ENCODE assay signal across 24 cellular contexts in the genomic region with DNA sequence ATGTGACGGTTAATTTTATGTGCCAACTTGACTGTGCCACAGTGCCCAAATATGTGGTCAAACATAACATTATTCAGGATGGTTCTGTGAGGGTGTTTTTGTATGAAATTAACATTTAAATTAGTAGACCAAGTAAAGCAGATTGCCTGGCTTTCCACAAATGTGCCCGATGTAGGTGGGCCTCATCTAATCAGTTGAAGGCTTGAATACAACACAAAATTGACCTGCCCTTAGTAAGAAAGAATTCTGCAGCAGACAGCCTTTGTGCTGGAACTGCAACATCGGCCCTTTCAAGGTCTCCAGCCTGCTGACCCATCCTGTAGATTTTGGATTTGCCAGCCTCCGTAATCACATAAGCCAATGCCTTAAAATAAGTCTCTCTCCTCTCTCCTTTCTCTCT.
DNase-seq lines count a peak whose midpoint lies in the region; ATAC-seq and TF ChIP-seq lines count a peak whose summit lies in the region.
"Had no signal": no experiment of that assay in that cellular context is flagged by ENCODE, and none has a peak within 500 bp of the region (broad histone marks: within the 10 kb centered on the region; RNA-seq: fewer than 3 reads in every experiment).

No MANE protein-coding gene starts in this region.

- no peak overlapping the region for H2AFZ ChIP-seq in smooth muscle cell (ENCODE audit: low read depth)

- H3K9me3 ChIP-seq in HEK293 (ENCODE audit: control insufficient read depth, insufficient read depth, low read depth, low read length): no peaks in the 10 kb centered on the region
- H3K9me3 ChIP-seq in smooth muscle cell (replicated peaks; ENCODE audit: low read depth): no peaks in the 10 kb centered on the region
- H3K9me3 ChIP-seq: BE2C, BLaER1 had no signal

- H3K27me3 Mint-ChIP-seq in WTC11 (ENCODE audit: low read depth) (no peaks in the 10 kb centered on the region), endothelial cell (ENCODE audit: unreplicated experiment) (no peaks in the 10 kb centered on the region)
- H3K27me3 Mint-ChIP-seq: CD4-positive, CD25-positive, alpha-beta regulatory T cell had no signal

- TF ChIP-seq CTCF in HEK293 (tag by site-specific recombination; IDR thresholded peaks at IDR 0.05): no peak
- no peak for TF ChIP-seq CTCF in WTC11 (IDR thresholded peaks at IDR 0.05)
- TF ChIP-seq CTCF in endothelial cell (IDR thresholded peaks at IDR 0.05; ENCODE audit: unreplicated experiment): no peak
- TF ChIP-seq CTCF in smooth muscle cell (IDR thresholded peaks at IDR 0.05; ENCODE audit: borderline replicate concordance, insufficient read depth, poor library complexity, severe bottlenecking): no peak

- H3K9me3 Mint-ChIP-seq in WTC11: 0 out of 2 replicates have a peak, but pooled peaks cover 2% of the 10 kb centered on the region
- no peaks in the 10 kb centered on the region for H3K9me3 Mint-ChIP-seq in endothelial cell (ENCODE audit: unreplicated experiment)

- no peaks in the 10 kb centered on the region for H3K79me2 ChIP-seq in smooth muscle cell (ENCODE audit: low read depth)

- no peak for ATAC-seq in WTC11
- no peak for ATAC-seq in HG03457 (IDR thresholded peaks at IDR 0.05; ENCODE audit: unreplicated experiment)
- ATAC-seq: GM12878 had no signal

- H3K9ac ChIP-seq in smooth muscle cell (ENCODE audit: low read depth): no peak overlapping the region
- H3K9ac ChIP-seq: BLaER1 had no signal

- H3K27ac Mint-ChIP-seq in WTC11 (no peak overlapping the region), endothelial cell (ENCODE audit: unreplicated experiment) (no peak overlapping the region)
- H3K27ac Mint-ChIP-seq: CD14-positive monocyte; CD4-positive, alpha-beta memory T cell; CD4-positive, CD25-positive, alpha-beta regulatory T cell; CD8-positive, alpha-beta memory T cell had no signal

- H3K4me3 Mint-ChIP-seq in WTC11 (no peak overlapping the region), endothelial cell (ENCODE audit: unreplicated experiment) (peak overlapping the region; percentile 78)
- H3K4me3 Mint-ChIP-seq: CD14-positive monocyte; CD4-positive, alpha-beta memory T cell; CD4-positive, CD25-positive, alpha-beta regulatory T cell; CD8-positive, alpha-beta memory T cell had no signal

- H3K36me3 Mint-ChIP-seq in WTC11 (no peaks in the 10 kb centered on the region), endothelial cell (ENCODE audit: low read depth, unreplicated experiment) (peaks cover 4% of the 10 kb centered on the region)
- H3K36me3 Mint-ChIP-seq: CD14-positive monocyte; CD4-positive, alpha-beta memory T cell; CD4-positive, CD25-positive, alpha-beta regulatory T cell; CD8-positive, alpha-beta memory T cell had no signal

- DNase-seq in WTC11 (ENCODE audit: low spot score) (no peak), endothelial cell (ENCODE audit: low spot score) (no peak), smooth muscle cell (lab: John Stamatoyannopoulos, UW; ENCODE audit: unreplicated experiment) (no peak), kidney glomerular epithelial cell (lab: John Stamatoyannopoulos, UW) (no peak)
- DNase-seq: 8988T; ACHN; BE2C; C1 segment of cervical spinal cord; CD4-positive, alpha-beta memory T cell; CD4-positive, CD25-positive, alpha-beta regulatory T cell; CD8-positive, alpha-beta memory T cell; COR-L47; DMS 273 treated with DMSO at 0.1 percent for 48 hours; DMS153; DMS53; DMS79; DND-41; EL; GDM1 had no signal

- H3K36me3 ChIP-seq in HEK293 (ENCODE audit: control insufficient read depth in 2 of 2, insufficient read depth in 1 of 2, low read length in 2 of 2) (no peaks in the 10 kb centered on the region), smooth muscle cell (ENCODE audit: low read depth) (no peaks in the 10 kb centered on the region)
- H3K36me3 ChIP-seq: BE2C, BLaER1 had no signal

- H3K4me3 ChIP-seq in HEK293 (ENCODE audit: low read depth, low read length) (no peak overlapping the region), smooth muscle cell (no peak overlapping the region)
- H3K4me3 ChIP-seq: BLaER1, GM12878 had no signal

- no peaks in the 10 kb centered on the region for H3K27me3 ChIP-seq in smooth muscle cell (ENCODE audit: low read depth)
- H3K27me3 ChIP-seq: BE2C, BLaER1 had no signal

- CTCF ChIA-PET in HEK293 (lab: Yijun Ruan, JAX): no interaction called here
- CTCF ChIA-PET in WTC11 (lab: Charles Lee): no interaction called here

- no peaks in the 10 kb centered on the region for H4K20me1 ChIP-seq in smooth muscle cell (ENCODE audit: low read depth)
- H4K20me1 ChIP-seq: BLaER1 had no signal

- no peak overlapping the region for H3K4me2 ChIP-seq in smooth muscle cell
- H3K4me2 ChIP-seq: BLaER1 had no signal

- POLR2A ChIA-PET in HEK293 (lab: Yijun Ruan, JAX) (no interaction called here), WTC11 (lab: Charles Lee) (no interaction called here)

- H3K27ac ChIP-seq in HEK293 (ENCODE audit: extremely low read depth, low read depth, low read length): no peak overlapping the region
- H3K27ac ChIP-seq in smooth muscle cell (ENCODE audit: low read depth): no peak overlapping the region
- H3K27ac ChIP-seq: BLaER1 had no signal

- H3K4me1 ChIP-seq in HEK293 (ENCODE audit: control insufficient read depth, insufficient read depth, low read length) (no peaks in the 10 kb centered on the region), smooth muscle cell (ENCODE audit: low read depth) (no peaks in the 10 kb centered on the region)
- H3K4me1 ChIP-seq: BE2C, BLaER1 had no signal

- WGBS in smooth muscle cell (ENCODE audit: low lambda C conversion rate): 96% methylated on average over 4 of the region's 4 CpGs

- peaks cover 10% of the 10 kb centered on the region for H3K4me1 Mint-ChIP-seq in WTC11
- no peaks in the 10 kb centered on the region for H3K4me1 Mint-ChIP-seq in endothelial cell (ENCODE audit: unreplicated experiment)
- H3K4me1 Mint-ChIP-seq: CD14-positive monocyte; CD4-positive, alpha-beta memory T cell; CD4-positive, CD25-positive, alpha-beta regulatory T cell; CD8-positive, alpha-beta memory T cell had no signal

- no peaks in the 10 kb centered on the region for H3F3A ChIP-seq in smooth muscle cell (ENCODE audit: low read depth)

TF ChIP-seq in HEK293, 187 proteins besides CTCF, POLR2A, EP300 and RAD21:
- TF ChIP-seq ZNF10 (tag by site-specific recombination; IDR thresholded peaks at IDR 0.05) (peak; percentile 99), ZNF514 (tag by site-specific recombination; IDR thresholded peaks at IDR 0.05) (no peak)

TF ChIP-seq in WTC11, 78 proteins besides CTCF, POLR2A, EP300 and RAD21:
- TF ChIP-seq GTF2I (CRISPR knock-in tag; conservative IDR thresholded peaks at IDR 0.05) (0 out of 2 replicates have a peak, but pooled peaks have one; percentile 27), IRF2 (CRISPR knock-in tag; IDR thresholded peaks at IDR 0.05; ENCODE audit: borderline replicate concordance, low read depth) (no peak)
